18 cellular contexts compared by ENCODE assay signal in genomic region chr4:16583764-16584163, GRCh38.
"Had no signal": no experiment of that assay in that cellular context is flagged by ENCODE, and none has a peak within 500 bp of the region (broad histone marks: within the 10 kb centered on the region; RNA-seq: fewer than 3 reads in every experiment).

No MANE protein-coding gene starts in this region.

- H3K4me3 ChIP-seq: gastroesophageal sphincter, tibial artery, uterus had no signal

- DNase-seq: activated B cell treated with CpG ODN at 0.5 μM for 24 hours; activated CD4-positive, alpha-beta T cell treated with anti-CD3 and anti-CD28 coated beads, Interleukin-2, amount 10 ng/mL, durations not matched to agents 24 days and 14 days; activated CD8-positive, alpha-beta memory T cell treated with anti-CD3 and anti-CD28 coated beads, Interleukin-2, amount 50 U/mL, for 48 hours; activated gamma-delta T cell; activated T-cell treated with anti-CD3 and anti-CD28 coated beads, Interleukin-2, amount 50 U/mL, for 72 hours; amygdala; islet precursor cell; left ventricle myocardium superior; naive thymus-derived CD8-positive, alpha-beta T cell; nucleus accumbens; small intestine; stimulated activated CD4-positive, alpha-beta T cell treated with anti-CD3 and anti-CD28 coated beads, Interleukin-4, amount 100 ng/mL, for 24 hours; stimulated activated naive CD4-positive, alpha-beta T cell; T-helper 17 cell; tibial artery; uterus had no signal

- H3K27ac ChIP-seq: gastroesophageal sphincter, tibial artery, uterus had no signal

- H3K36me3 ChIP-seq: gastroesophageal sphincter, tibial artery, uterus had no signal

- H3K27me3 ChIP-seq: gastroesophageal sphincter, tibial artery, uterus had no signal

- ATAC-seq: activated T-cell treated with anti-CD3 and anti-CD28 coated beads, Interleukin-2, amount 50 U/mL, for 72 hours; gastroesophageal sphincter; left ventricle myocardium superior; naive thymus-derived CD8-positive, alpha-beta T cell; right cardiac atrium; T-helper 17 cell had no signal

- H3K4me1 ChIP-seq: gastroesophageal sphincter, tibial artery had no signal

- H3K9me3 ChIP-seq: gastroesophageal sphincter, tibial artery, uterus had no signal
